Comparison of ENCODE assay signal across 1 cellular context in the genomic region with DNA sequence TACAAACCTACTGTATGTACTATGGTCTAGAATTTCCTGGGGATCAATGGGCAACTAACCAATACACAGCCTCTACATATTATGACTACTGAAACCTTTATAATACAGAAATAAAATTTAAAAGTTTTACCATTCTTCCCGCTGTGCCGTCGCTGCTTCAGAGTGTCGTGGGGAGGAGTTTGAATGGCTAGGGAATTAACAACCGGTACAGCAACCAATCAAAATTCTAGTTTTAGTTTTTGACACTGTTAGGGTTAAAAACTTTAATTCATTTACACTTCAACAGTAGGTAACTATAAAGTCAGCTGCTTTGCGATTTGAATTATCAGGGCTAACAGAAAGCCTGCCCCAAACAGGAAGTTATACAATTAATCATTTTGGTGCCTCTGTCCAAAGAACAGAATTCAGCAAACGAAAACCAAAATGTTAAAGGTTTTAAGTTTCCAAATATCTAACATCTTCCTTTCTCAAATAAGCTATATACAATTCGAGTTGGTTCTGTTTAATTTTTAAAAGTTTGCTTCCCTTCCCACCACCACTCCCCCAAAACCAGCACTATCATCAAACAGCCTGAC.
TF ChIP-seq lines count a peak whose summit lies in the region.

No MANE protein-coding gene starts in this region.

TF ChIP-seq in GM12878, 131 proteins besides CTCF, POLR2A, EP300 and RAD21:
- TF ChIP-seq, protein P1, sequence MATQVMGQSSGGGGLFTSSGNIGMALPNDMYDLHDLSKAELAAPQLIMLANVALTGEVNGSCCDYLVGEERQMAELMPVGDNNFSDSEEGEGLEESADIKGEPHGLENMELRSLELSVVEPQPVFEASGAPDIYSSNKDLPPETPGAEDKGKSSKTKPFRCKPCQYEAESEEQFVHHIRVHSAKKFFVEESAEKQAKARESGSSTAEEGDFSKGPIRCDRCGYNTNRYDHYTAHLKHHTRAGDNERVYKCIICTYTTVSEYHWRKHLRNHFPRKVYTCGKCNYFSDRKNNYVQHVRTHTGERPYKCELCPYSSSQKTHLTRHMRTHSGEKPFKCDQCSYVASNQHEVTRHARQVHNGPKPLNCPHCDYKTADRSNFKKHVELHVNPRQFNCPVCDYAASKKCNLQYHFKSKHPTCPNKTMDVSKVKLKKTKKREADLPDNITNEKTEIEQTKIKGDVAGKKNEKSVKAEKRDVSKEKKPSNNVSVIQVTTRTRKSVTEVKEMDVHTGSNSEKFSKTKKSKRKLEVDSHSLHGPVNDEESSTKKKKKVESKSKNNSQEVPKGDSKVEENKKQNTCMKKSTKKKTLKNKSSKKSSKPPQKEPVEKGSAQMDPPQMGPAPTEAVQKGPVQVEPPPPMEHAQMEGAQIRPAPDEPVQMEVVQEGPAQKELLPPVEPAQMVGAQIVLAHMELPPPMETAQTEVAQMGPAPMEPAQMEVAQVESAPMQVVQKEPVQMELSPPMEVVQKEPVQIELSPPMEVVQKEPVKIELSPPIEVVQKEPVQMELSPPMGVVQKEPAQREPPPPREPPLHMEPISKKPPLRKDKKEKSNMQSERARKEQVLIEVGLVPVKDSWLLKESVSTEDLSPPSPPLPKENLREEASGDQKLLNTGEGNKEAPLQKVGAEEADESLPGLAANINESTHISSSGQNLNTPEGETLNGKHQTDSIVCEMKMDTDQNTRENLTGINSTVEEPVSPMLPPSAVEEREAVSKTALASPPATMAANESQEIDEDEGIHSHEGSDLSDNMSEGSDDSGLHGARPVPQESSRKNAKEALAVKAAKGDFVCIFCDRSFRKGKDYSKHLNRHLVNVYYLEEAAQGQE (IDR thresholded peaks at IDR 0.05; ENCODE audit: low read depth, low read length), result no peak
- no peak for TF ChIP-seq E2F8 (IDR thresholded peaks at IDR 0.05; ENCODE audit: low read depth, partially characterized antibody)
- TF ChIP-seq MXI1 (IDR thresholded peaks at IDR 0.05; ENCODE audit: low read depth, low read length), result peak; percentile 35; the same call in 1 of the 2 replicates
- no peak for TF ChIP-seq E2F4 (IDR thresholded peaks at IDR 0.05; ENCODE audit: low read depth, low read length)
- TF ChIP-seq, protein P2, sequence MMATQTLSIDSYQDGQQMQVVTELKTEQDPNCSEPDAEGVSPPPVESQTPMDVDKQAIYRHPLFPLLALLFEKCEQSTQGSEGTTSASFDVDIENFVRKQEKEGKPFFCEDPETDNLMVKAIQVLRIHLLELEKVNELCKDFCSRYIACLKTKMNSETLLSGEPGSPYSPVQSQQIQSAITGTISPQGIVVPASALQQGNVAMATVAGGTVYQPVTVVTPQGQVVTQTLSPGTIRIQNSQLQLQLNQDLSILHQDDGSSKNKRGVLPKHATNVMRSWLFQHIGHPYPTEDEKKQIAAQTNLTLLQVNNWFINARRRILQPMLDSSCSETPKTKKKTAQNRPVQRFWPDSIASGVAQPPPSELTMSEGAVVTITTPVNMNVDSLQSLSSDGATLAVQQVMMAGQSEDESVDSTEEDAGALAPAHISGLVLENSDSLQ (IDR thresholded peaks at IDR 0.05), result peak; percentile 60; the same call in 1 of the 2 replicates
- peak; percentile 53; the same call in 1 of the 2 replicates for TF ChIP-seq SIN3A (IDR thresholded peaks at IDR 0.05; ENCODE audit: low read depth, low read length)
